17 cellular contexts compared by ENCODE assay signal in the genomic region with DNA sequence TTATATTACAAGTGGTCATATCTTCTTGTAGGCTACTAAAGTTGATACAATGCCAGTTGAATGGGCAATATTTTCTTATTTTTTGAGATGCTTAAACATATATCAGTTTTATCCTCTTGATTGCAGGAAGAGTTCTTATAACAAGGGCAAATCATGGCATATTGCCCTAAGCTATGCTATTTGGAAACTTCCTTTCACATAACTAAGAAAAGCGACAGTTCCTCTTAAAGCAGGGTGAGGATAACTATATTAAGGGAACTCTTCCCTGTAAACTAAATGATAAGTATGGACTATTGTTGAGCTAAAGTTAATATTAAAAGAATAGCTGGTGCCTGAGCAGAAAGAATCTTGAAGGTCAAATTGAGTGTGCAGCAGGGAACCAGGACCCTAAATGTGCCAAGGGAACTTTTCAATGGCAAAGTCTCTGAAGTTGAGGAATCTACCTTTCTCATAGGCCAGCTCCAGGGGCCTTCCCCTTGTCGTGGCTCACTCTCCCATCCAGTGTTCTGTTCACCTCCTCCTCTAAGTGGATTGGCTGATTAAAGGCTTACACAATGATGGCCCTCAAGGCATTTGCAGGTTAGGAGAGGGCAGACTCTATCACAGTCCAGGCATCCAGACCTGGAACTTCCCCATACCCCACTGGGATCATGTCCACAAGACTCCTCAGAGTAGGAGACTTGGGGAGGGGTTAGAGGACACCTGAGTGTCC. TPM values are rescaled to one million over a fixed set of nuclear protein-coding genes. Genes with fewer than 3 reads are reported as not detected.
DNase-seq lines count a peak whose midpoint lies in the region; ATAC-seq and TF ChIP-seq lines count a peak whose summit lies in the region.
"Had no signal": no experiment of that assay in that cellular context is flagged by ENCODE, and none has a peak within 500 bp of the region (broad histone marks: within the 10 kb centered on the region; RNA-seq: fewer than 3 reads in every experiment).

No MANE protein-coding gene starts in this region.

- H3K27me3 ChIP-seq in effector memory CD4-positive, alpha-beta T cell (replicated peaks; ENCODE audit: control insufficient read depth, insufficient read depth, low read length, poor library complexity, severe bottlenecking) = no peaks in the 10 kb centered on the region
- H3K27me3 ChIP-seq in lower lobe of right lung (ENCODE audit: low read depth) = no peaks in the 10 kb centered on the region
- H3K27me3 ChIP-seq: vagina had no signal

- no peak for TF ChIP-seq CTCF in lower lobe of right lung (IDR thresholded peaks at IDR 0.05)

- intact Hi-C loops in lower lobe of right lung (cut with DNase I) = no loop called here

- peak; percentile 23 for DNase-seq in stimulated activated CD4-positive, alpha-beta T cell treated with anti-CD3 and anti-CD28 coated beads, Interleukin-15, amount 100 ng/mL, for 24 hours
- no peak for DNase-seq in stimulated activated CD4-positive, alpha-beta T cell treated with anti-CD3 and anti-CD28 coated beads, Interleukin-4, amount 100 ng/mL, for 4 hours
- DNase-seq in SKM-1 treated with dmso at 0.1 percent for 144 hours (lab: John Stamatoyannopoulos, UW; ENCODE audit: unreplicated experiment) (peak; percentile 40), lower lobe of right lung (no peak), HK-2 (ENCODE audit: unreplicated experiment) (no peak), iPS-NIHi7 (ENCODE audit: extremely low spot score) (no peak)
- DNase-seq in effector memory CD4-positive, alpha-beta T cell = no peak
- DNase-seq: activated effector memory CD4-positive, alpha-beta T cell treated with Interleukin-2 at 50 U/mL for 16 hours; mucosa of descending colon; NCI-H1694; NCI-H748 treated with DMSO at 0.1 percent for 48 hours; stimulated activated CD8-positive, alpha-beta memory T cell treated with anti-CD3 and anti-CD28 coated beads, Interleukin-4, amount 100 ng/mL, for 48 hours had no signal

- no peaks in the 10 kb centered on the region for H3K9me3 ChIP-seq in effector memory CD4-positive, alpha-beta T cell (ENCODE audit: control insufficient read depth, low read length)
- H3K9me3 ChIP-seq in lower lobe of right lung = no peaks in the 10 kb centered on the region
- H3K9me3 ChIP-seq: mucosa of descending colon, vagina had no signal

- H3K27ac ChIP-seq in effector memory CD4-positive, alpha-beta T cell (ENCODE audit: insufficient read depth, low read length, poor library complexity, severe bottlenecking) = peak overlapping the region; percentile 90
- no peak overlapping the region for H3K27ac ChIP-seq in lower lobe of right lung
- H3K27ac ChIP-seq: C4-2B, vagina had no signal

- peaks cover 5% of the 10 kb centered on the region for H3K36me3 ChIP-seq in effector memory CD4-positive, alpha-beta T cell (ENCODE audit: control insufficient read depth, insufficient read depth, low read length)
- H3K36me3 ChIP-seq in lower lobe of right lung = no peaks in the 10 kb centered on the region
- H3K36me3 ChIP-seq: vagina had no signal

- ATAC-seq in GM18858 (IDR thresholded peaks at IDR 0.05; ENCODE audit: unreplicated experiment) (no peak), lower lobe of right lung (no peak)
- ATAC-seq: mucosa of descending colon, Right ventricle myocardium inferior had no signal

- peak overlapping the region; percentile 31 for H3K4me3 ChIP-seq in effector memory CD4-positive, alpha-beta T cell (ENCODE audit: insufficient read depth, low read depth, low read length, poor library complexity, severe bottlenecking)
- H3K4me3 ChIP-seq in lower lobe of right lung = no peak overlapping the region
- H3K4me3 ChIP-seq: mucosa of descending colon, vagina had no signal

- H3K4me1 ChIP-seq in effector memory CD4-positive, alpha-beta T cell (ENCODE audit: control insufficient read depth, insufficient read depth, low read length, poor library complexity, severe bottlenecking) = peaks cover 64% of the 10 kb centered on the region
- peaks cover 34% of the 10 kb centered on the region for H3K4me1 ChIP-seq in lower lobe of right lung
- H3K4me1 ChIP-seq: vagina had no signal

RNA-seq across cellular contexts. Expression of gene FYB1, which starts 26.8 kb away (rescaled TPM):
- 51.0 TPM for total RNA-seq in lower lobe of right lung
- total RNA-seq: glomerular endothelial cell had no signal

Comparison
In these comparisons a context has a peak if more than half of its experiments do, and no peak if none do; other contexts are left out.
1. DNase-seq: peak in stimulated activated CD4-positive, alpha-beta T cell treated with anti-CD3 and anti-CD28 coated beads, Interleukin-15, amount 100 ng/mL, for 24 hours (single experiment) and SKM-1 treated with dmso at 0.1 percent for 144 hours (single experiment); none in stimulated activated CD4-positive, alpha-beta T cell treated with anti-CD3 and anti-CD28 coated beads, Interleukin-4, amount 100 ng/mL, for 4 hours (0 of 2), effector memory CD4-positive, alpha-beta T cell (0 of 3), lower lobe of right lung (single experiment), HK-2 (single experiment) and iPS-NIHi7 (single experiment).